8 cellular contexts compared by ENCODE assay signal in genomic region chrX:9995855-9996339, GRCh38. TPM values are rescaled to one million over a fixed set of nuclear protein-coding genes. Genes with fewer than 3 reads are reported as not detected.
DNase-seq lines count a peak whose midpoint lies in the region; ATAC-seq and TF ChIP-seq lines count a peak whose summit lies in the region.

No MANE protein-coding gene starts in this region.

- H3K4me1 ChIP-seq in MM.1S (ENCODE audit: low read length) = peaks cover 22% of the 10 kb centered on the region
- H3K4me1 ChIP-seq in gastrocnemius medialis = no peaks in the 10 kb centered on the region

- H3K4me2 ChIP-seq in MM.1S (ENCODE audit: low read depth, low read length) = peak overlapping the region; percentile 59; the same call in 1 of the 2 replicates

- peak overlapping the region; percentile 48; the same call in 1 of the 2 replicates for H2AFZ ChIP-seq in MM.1S (ENCODE audit: low read length)

- H3K9ac ChIP-seq in MM.1S (ENCODE audit: low read length) = peak overlapping the region; percentile 45; the same call in 1 of the 2 replicates

- in situ Hi-C loops in gastrocnemius medialis (cut with MboI; ENCODE audit: low sequenced_read_pairs in 4 of 4) = loop anchor here (5.0 to 25.0 kb wide), 2 partner anchors 109 to 121 kb away; no protein-coding TSS in a partner anchor

- H3K36me3 Mint-ChIP-seq in CD4-positive, alpha-beta T cell (ENCODE audit: low read depth) = no peaks in the 10 kb centered on the region
- H3K36me3 Mint-ChIP-seq in T-helper 17 cell (ENCODE audit: low read depth) = no peaks in the 10 kb centered on the region

- peak; percentile 57 to 81 (median 72) for DNase-seq in CD4-positive, alpha-beta T cell
- DNase-seq in MM.1S (peak; percentile 43), T-helper 17 cell (peak; percentile 65 to 67 (median 66)), amygdala (lab: John Stamatoyannopoulos, UW) (peak in 55 of 56 donors; percentile 3 to 88 (median 47)), left ventricle myocardium superior (peak; percentile 89), gastrocnemius medialis (peak; percentile 57 to 71)

- no peak for TF ChIP-seq POLR2A in gastrocnemius medialis (IDR thresholded peaks at IDR 0.05)

- H3K27me3 ChIP-seq in CD4-positive, alpha-beta T cell (ENCODE audit: control insufficient read depth, insufficient read depth, low read length) = no peaks in the 10 kb centered on the region
- H3K27me3 ChIP-seq in MM.1S (replicated peaks; ENCODE audit: insufficient read depth, low read length) = no peaks in the 10 kb centered on the region
- no peaks in the 10 kb centered on the region for H3K27me3 ChIP-seq in gastrocnemius medialis

- no peaks in the 10 kb centered on the region for H3K9me3 Mint-ChIP-seq in CD4-positive, alpha-beta T cell

- H4K20me1 ChIP-seq in MM.1S (ENCODE audit: insufficient read depth, low read length) = no peaks in the 10 kb centered on the region

- no peaks in the 10 kb centered on the region for H3K9me3 ChIP-seq in CD4-positive, alpha-beta T cell (ENCODE audit: control insufficient read depth, low read length)
- H3K9me3 ChIP-seq in MM.1S (replicated peaks; ENCODE audit: insufficient read depth, low read length) (no peaks in the 10 kb centered on the region), T-helper 17 cell (ENCODE audit: control insufficient read depth, low read length, poor library complexity, severe bottlenecking) (no peaks in the 10 kb centered on the region), gastrocnemius medialis (no peaks in the 10 kb centered on the region)

- no peak overlapping the region for H3K4me3 Mint-ChIP-seq in CD4-positive, alpha-beta T cell
- no peak overlapping the region for H3K4me3 Mint-ChIP-seq in T-helper 17 cell

- no peak overlapping the region for H3K4me3 ChIP-seq in MM.1S (ENCODE audit: low read length)
- no peak overlapping the region for H3K4me3 ChIP-seq in gastrocnemius medialis

- peak; percentile 86 for ATAC-seq in CD4-positive, alpha-beta T cell (ENCODE audit: poor library complexity)
- ATAC-seq in GM19468 (IDR thresholded peaks at IDR 0.05; ENCODE audit: extremely low read depth, unreplicated experiment) (peak; percentile 68), T-helper 17 cell (peak; percentile 85), left ventricle myocardium superior (peak; percentile 96), gastrocnemius medialis (peak; percentile 86 to 98), HG03565 (IDR thresholded peaks at IDR 0.05; ENCODE audit: unreplicated experiment) (no peak)

- H3K27ac ChIP-seq in CD4-positive, alpha-beta T cell (ENCODE audit: low read depth, low read length) = no peak overlapping the region
- 0 out of 2 replicates have a peak overlapping the region, but pooled peaks have one; percentile 91 for H3K27ac ChIP-seq in MM.1S (ENCODE audit: low read length)
- H3K27ac ChIP-seq in gastrocnemius medialis = no peak overlapping the region

- POLR2A ChIA-PET in CD4-positive, alpha-beta T cell (lab: Charles Lee) = no interaction called here

- H3K36me3 ChIP-seq in MM.1S (replicated peaks; ENCODE audit: insufficient read depth, low read length) (no peaks in the 10 kb centered on the region), gastrocnemius medialis (no peaks in the 10 kb centered on the region)

- no peaks in the 10 kb centered on the region; the same call in 1 of the 2 replicates for H3F3A ChIP-seq in MM.1S (ENCODE audit: insufficient read depth, low read length)

- CTCF ChIA-PET in CD4-positive, alpha-beta T cell (lab: Charles Lee) = interaction anchor here (0.6 to 3.4 kb wide), 4 partner anchors 82 to 123 kb away, joined by 3 to 32 read pairs (median 3); no protein-coding TSS in a partner anchor

- no peaks in the 10 kb centered on the region for H3K9me2 ChIP-seq in MM.1S (replicated peaks; ENCODE audit: insufficient read depth, low read length)

- no peaks in the 10 kb centered on the region for H3K4me1 Mint-ChIP-seq in CD4-positive, alpha-beta T cell (ENCODE audit: low read depth)
- H3K4me1 Mint-ChIP-seq in T-helper 17 cell = peaks cover 4% of the 10 kb centered on the region

- TF ChIP-seq CTCF in CD4-positive, alpha-beta T cell (IDR thresholded peaks at IDR 0.05) = peak; percentile 91
- TF ChIP-seq CTCF in MM.1S (IDR thresholded peaks at IDR 0.05; ENCODE audit: low read length) = peak; percentile 81
- TF ChIP-seq CTCF in gastrocnemius medialis (IDR thresholded peaks at IDR 0.05 in 4 of 5, conservative IDR thresholded peaks at IDR 0.05 in 1 of 5) = peak; percentile 88 to 97 (median 91)

- no peaks in the 10 kb centered on the region for H3K79me2 ChIP-seq in MM.1S (ENCODE audit: low read length)

- intact Hi-C loops in CD4-positive, alpha-beta T cell (cut with DNase I, micrococcal nuclease) = loop anchor here (1.0 to 10.0 kb wide), 7 partner anchors 19 to 1253 kb away; no protein-coding TSS in a partner anchor
- intact Hi-C loops in left ventricle myocardium superior (cut with micrococcal nuclease) = loop anchor here (5.0 kb wide), 1 partner anchor 121 kb away; no protein-coding TSS in a partner anchor
- intact Hi-C loops in gastrocnemius medialis (cut with DNase I; ENCODE audit: low total_unique reads) = loop anchor here (1.0 kb wide), 1 partner anchor 123 kb away; no protein-coding TSS in a partner anchor

- no peaks in the 10 kb centered on the region for H3K27me3 Mint-ChIP-seq in CD4-positive, alpha-beta T cell
- H3K27me3 Mint-ChIP-seq in T-helper 17 cell = no peaks in the 10 kb centered on the region

- H3K27ac Mint-ChIP-seq in CD4-positive, alpha-beta T cell = no peak overlapping the region
- H3K27ac Mint-ChIP-seq in T-helper 17 cell = no peak overlapping the region

RNA-seq across cellular contexts. Expression of gene CLDN34, which starts 28.7 kb away (rescaled TPM):
- not detected for total RNA-seq in CD4-positive, alpha-beta T cell
- not detected for total RNA-seq in T-helper 17 cell
- not detected for total RNA-seq in left ventricle myocardium superior
- total RNA-seq in gastrocnemius medialis = not detected
